In genomic region chr22:44876921-44877320, GRCh38 we compare ENCODE assay signal across 26 cellular contexts.
"Had no signal": no experiment of that assay in that cellular context is flagged by ENCODE, and none has a peak within 500 bp of the region (broad histone marks: within the 10 kb centered on the region; RNA-seq: fewer than 3 reads in every experiment).

No MANE protein-coding gene starts in this region.

- DNase-seq: activated CD4-positive, alpha-beta memory T cell treated with anti-CD3 and anti-CD28 coated beads, Interleukin-2, amount 10 ng/mL, durations not matched to agents 7 days and 5 days; activated CD4-positive, alpha-beta T cell treated with anti-CD3 and anti-CD28 coated beads for 1 hour; activated CD4-positive, alpha-beta T cell treated with anti-CD3 and anti-CD28 coated beads for 4 hours; activated CD4-positive, alpha-beta T cell treated with anti-CD3 and anti-CD28 coated beads, Interleukin-2, amount 10 ng/mL, durations not matched to agents 7 days and 5 days; activated CD4-positive, alpha-beta T cell treated with anti-CD3 and anti-CD28 coated beads, Interleukin-2, amount 50 U/mL, for 4 hours; activated gamma-delta T cell; activated naive CD4-positive, alpha-beta T cell; activated naive CD4-positive, alpha-beta T cell treated with anti-CD3 and anti-CD28 coated beads, Interleukin-2, amount 10 ng/mL, durations not matched to agents 7 days and 5 days; activated naive CD8-positive, alpha-beta T cell treated with anti-CD3 and anti-CD28 coated beads, Interleukin-2, amount 10 ng/mL, durations not matched to agents 7 days and 5 days; activated T-cell treated with anti-CD3 and anti-CD28 coated beads, Interleukin-2, amount 50 U/mL, for 4 hours; central memory CD4-positive, alpha-beta T cell; cortex of kidney; dermis blood vessel endothelial cell; effector CD4-positive, alpha-beta T cell; effector memory CD8-positive, alpha-beta T cell; foreskin fibroblast; head of caudate nucleus; T-helper 2 cell had no signal

- H3K4me3 Mint-ChIP-seq: activated CD4-positive, alpha-beta memory T cell treated with anti-CD3 and anti-CD28 coated beads, Interleukin-2, amount 10 ng/mL, durations not matched to agents 7 days and 5 days; activated CD4-positive, alpha-beta T cell treated with anti-CD3 and anti-CD28 coated beads, Interleukin-2, amount 10 ng/mL, durations not matched to agents 7 days and 5 days; activated naive CD4-positive, alpha-beta T cell treated with anti-CD3 and anti-CD28 coated beads, Interleukin-2, amount 10 ng/mL, durations not matched to agents 7 days and 5 days; activated naive CD8-positive, alpha-beta T cell treated with anti-CD3 and anti-CD28 coated beads, Interleukin-2, amount 10 ng/mL, durations not matched to agents 7 days and 5 days; activated T-cell treated with anti-CD3 and anti-CD28 coated beads, Interleukin-2, amount 50 U/mL, for 4 hours; activated T-helper 17 cell treated with anti-CD3 and anti-CD28 coated beads, Interleukin-2, amount 50 U/mL, for 72 hours; brain; effector memory CD8-positive, alpha-beta T cell had no signal

- H3K27me3 ChIP-seq: ascending aorta, breast epithelium, cardiac muscle cell had no signal

- H3K4me3 ChIP-seq: ascending aorta, breast epithelium, cardiac muscle cell had no signal

- ATAC-seq: activated naive CD4-positive, alpha-beta T cell treated with anti-CD3 and anti-CD28 coated beads, Interleukin-2, amount 50 U/mL, for 72 hours; activated T-cell treated with anti-CD3 and anti-CD28 coated beads, Interleukin-2, amount 50 U/mL, for 4 hours; activated T-helper 17 cell treated with anti-CD3 and anti-CD28 coated beads, Interleukin-2, amount 50 U/mL, for 72 hours; effector memory CD8-positive, alpha-beta T cell; esophagus mucosa had no signal

- H3K9me3 Mint-ChIP-seq: activated T-helper 17 cell treated with anti-CD3 and anti-CD28 coated beads, Interleukin-2, amount 50 U/mL, for 72 hours; effector memory CD8-positive, alpha-beta T cell had no signal

- H3K36me3 ChIP-seq: ascending aorta, breast epithelium, cardiac muscle cell had no signal

- H3K27ac ChIP-seq: ascending aorta, breast epithelium, cardiac muscle cell had no signal

- H3K4me1 Mint-ChIP-seq: activated CD4-positive, alpha-beta memory T cell treated with anti-CD3 and anti-CD28 coated beads, Interleukin-2, amount 10 ng/mL, durations not matched to agents 7 days and 5 days; activated CD4-positive, alpha-beta T cell treated with anti-CD3 and anti-CD28 coated beads, Interleukin-2, amount 10 ng/mL, durations not matched to agents 7 days and 5 days; activated naive CD4-positive, alpha-beta T cell treated with anti-CD3 and anti-CD28 coated beads, Interleukin-2, amount 10 ng/mL, durations not matched to agents 7 days and 5 days; activated naive CD8-positive, alpha-beta T cell treated with anti-CD3 and anti-CD28 coated beads, Interleukin-2, amount 10 ng/mL, durations not matched to agents 7 days and 5 days; activated T-helper 17 cell treated with anti-CD3 and anti-CD28 coated beads, Interleukin-2, amount 50 U/mL, for 72 hours; brain had no signal

- H3K4me1 ChIP-seq: ascending aorta, breast epithelium had no signal

- H3K36me3 Mint-ChIP-seq: activated naive CD4-positive, alpha-beta T cell treated with anti-CD3 and anti-CD28 coated beads, Interleukin-2, amount 10 ng/mL, durations not matched to agents 7 days and 5 days had no signal

- H3K27ac Mint-ChIP-seq: activated CD4-positive, alpha-beta memory T cell treated with anti-CD3 and anti-CD28 coated beads, Interleukin-2, amount 10 ng/mL, durations not matched to agents 7 days and 5 days; activated CD4-positive, alpha-beta T cell treated with anti-CD3 and anti-CD28 coated beads, Interleukin-2, amount 10 ng/mL, durations not matched to agents 7 days and 5 days; activated naive CD4-positive, alpha-beta T cell treated with anti-CD3 and anti-CD28 coated beads, Interleukin-2, amount 10 ng/mL, durations not matched to agents 7 days and 5 days; activated naive CD4-positive, alpha-beta T cell treated with anti-CD3 and anti-CD28 coated beads, Interleukin-2, amount 50 U/mL, for 72 hours; activated naive CD8-positive, alpha-beta T cell treated with anti-CD3 and anti-CD28 coated beads, Interleukin-2, amount 10 ng/mL, durations not matched to agents 7 days and 5 days; activated T-helper 17 cell treated with anti-CD3 and anti-CD28 coated beads, Interleukin-2, amount 50 U/mL, for 72 hours; brain; effector memory CD8-positive, alpha-beta T cell had no signal

- FAIRE-seq: endothelial cell of umbilical vein had no signal
